18 cellular contexts compared by ENCODE assay signal in genomic region chr2:1283020-1283801, GRCh38.
A peak's percentile ranks its signal among the peaks of the same experiment; 100 is the strongest.
DNase-seq lines count a peak whose midpoint lies in the region; ATAC-seq, FAIRE-seq and TF ChIP-seq lines count a peak whose summit lies in the region.
"Had no signal": no experiment of that assay in that cellular context is flagged by ENCODE, and none has a peak within 500 bp of the region (broad histone marks: within the 10 kb centered on the region; RNA-seq: fewer than 3 reads in every experiment).

No MANE protein-coding gene starts in this region.

- no peak overlapping the region for H3K27ac ChIP-seq in A549
- H3K27ac ChIP-seq in K562 (ENCODE audit: extremely low read depth, low read depth, low read length) = no peak overlapping the region
- H3K27ac ChIP-seq in HepG2 (ENCODE audit: extremely low read length, insufficient read depth, low read length) = no peak overlapping the region
- H3K27ac ChIP-seq in transverse colon = no peak overlapping the region
- H3K27ac ChIP-seq in right atrium auricular region = peak overlapping the region in 1 of 2 donors; percentile 5
- H3K27ac ChIP-seq in Karpas-422 (ENCODE audit: low read length) = no peak overlapping the region
- H3K27ac ChIP-seq in spleen = no peak overlapping the region

- in situ Hi-C loops in K562 (cut with MboI) = no loop called here
- in situ Hi-C loops in HepG2 (cut with HindIII; ENCODE audit: extremely low pct_ligation_motif_present, low pct_unique_long_range_greater_than_20kb) = no loop called here
- in situ Hi-C loops in transverse colon (cut with MboI; ENCODE audit: low pct_ligation_motif_present in 1 of 4, low pct_unique_long_range_greater_than_20kb in 1 of 4, low sequenced_read_pairs in 3 of 4) = no loop called here

- peaks cover 5% of the 10 kb centered on the region for H3K9me3 Mint-ChIP-seq in stimulated activated memory B cell treated with anti-CD40 and anti-IgM and Interleukin-4, amounts not matched to agents 10 μg/mL and 1 μg/mL and 100 μg/mL, for 72 hours
- H3K9me3 Mint-ChIP-seq: CD8-positive, alpha-beta T cell had no signal

- no peaks in the 10 kb centered on the region for H3K36me3 Mint-ChIP-seq in stimulated activated memory B cell treated with anti-CD40 and anti-IgM and Interleukin-4, amounts not matched to agents 10 μg/mL and 1 μg/mL and 100 μg/mL, for 72 hours
- H3K36me3 Mint-ChIP-seq: CD14-positive monocyte had no signal

- H3K9me3 ChIP-seq in A549 = no peaks in the 10 kb centered on the region
- no peaks in the 10 kb centered on the region for H3K9me3 ChIP-seq in K562 (replicated peaks; ENCODE audit: control insufficient read depth, insufficient read depth, low read depth, low read length)
- no peaks in the 10 kb centered on the region for H3K9me3 ChIP-seq in HepG2 (ENCODE audit: low read length)
- H3K9me3 ChIP-seq in transverse colon = no peaks in the 10 kb centered on the region
- no peaks in the 10 kb centered on the region for H3K9me3 ChIP-seq in right atrium auricular region
- H3K9me3 ChIP-seq in Karpas-422 (ENCODE audit: low read length) = no peaks in the 10 kb centered on the region
- no peaks in the 10 kb centered on the region for H3K9me3 ChIP-seq in spleen

- H3K4me3 ChIP-seq in A549 = no peak overlapping the region
- no peak overlapping the region for H3K4me3 ChIP-seq in K562
- H3K4me3 ChIP-seq in HepG2 (replicated peaks in 1 of 3; ENCODE audit: insufficient read depth in 1 of 3, low read depth in 2 of 3, low read length in 3 of 3) = no peak overlapping the region
- H3K4me3 ChIP-seq in transverse colon = no peak overlapping the region
- H3K4me3 ChIP-seq in right atrium auricular region = no peak overlapping the region
- H3K4me3 ChIP-seq in Karpas-422 (ENCODE audit: low read length) = no peak overlapping the region
- no peak overlapping the region for H3K4me3 ChIP-seq in spleen

- intact Hi-C loops in K562 (cut with micrococcal nuclease) (no loop called here), HepG2 (cut with micrococcal nuclease; ENCODE audit: unreplicated experiment) (no loop called here), transverse colon (cut with DNase I; ENCODE audit: low total_unique reads) (no loop called here), spleen (cut with DNase I; ENCODE audit: low total_unique reads) (no loop called here)

- no peaks in the 10 kb centered on the region for H3K79me2 ChIP-seq in K562 (ENCODE audit: control insufficient read depth, insufficient read depth, low read length)
- no peaks in the 10 kb centered on the region for H3K79me2 ChIP-seq in HepG2 (ENCODE audit: insufficient read depth, low read length)
- H3K79me2 ChIP-seq in Karpas-422 (ENCODE audit: low read length) = no peaks in the 10 kb centered on the region

- TF ChIP-seq POLR2A in A549 (IDR thresholded peaks at IDR 0.05; ENCODE audit: low read length) = no peak
- TF ChIP-seq POLR2A in K562 (conservative IDR thresholded peaks at IDR 0.05) = no peak
- no peak for TF ChIP-seq POLR2A in HepG2 (IDR thresholded peaks at IDR 0.05; ENCODE audit: insufficient read depth in 1 of 2, low read depth in 2 of 2, low read length in 2 of 2)
- no peak for TF ChIP-seq POLR2A in transverse colon (IDR thresholded peaks at IDR 0.05)
- no peak for TF ChIP-seq POLR2A in spleen (IDR thresholded peaks at IDR 0.05)

- H4K20me1 ChIP-seq in K562 (replicated peaks; ENCODE audit: control insufficient read depth, insufficient read depth, low read length) = no peaks in the 10 kb centered on the region
- H4K20me1 ChIP-seq in HepG2 (ENCODE audit: insufficient read depth, low read length) = no peaks in the 10 kb centered on the region; the same call in 1 of the 2 replicates
- no peaks in the 10 kb centered on the region for H4K20me1 ChIP-seq in Karpas-422 (ENCODE audit: insufficient read depth, low read depth, low read length)

- H3K27me3 Mint-ChIP-seq in stimulated activated memory B cell treated with anti-CD40 and anti-IgM and Interleukin-4, amounts not matched to agents 10 μg/mL and 1 μg/mL and 100 μg/mL, for 72 hours = no peaks in the 10 kb centered on the region

- CTCF ChIA-PET in A549 (lab: Yijun Ruan, JAX) = no interaction called here
- CTCF ChIA-PET in K562 (lab: Yijun Ruan, JAX; ENCODE audit: low intra/inter-chr PET ratio) = no interaction called here
- CTCF ChIA-PET in HepG2 (lab: Yijun Ruan, JAX; ENCODE audit: low intra/inter-chr PET ratio, low total read pairs) = no interaction called here

- ATAC-seq in A549 = peak; percentile 31 to 50; a peak in 1 of 6 replicates
- ATAC-seq in K562 = peak; percentile 28; the same call in 2 of the 3 replicates
- peak; percentile 46; the same call in 2 of the 3 replicates for ATAC-seq in HepG2
- ATAC-seq in stimulated activated memory B cell treated with anti-CD40 and anti-IgM and Interleukin-4, amounts not matched to agents 10 μg/mL and 1 μg/mL and 100 μg/mL, for 72 hours = peak; percentile 24
- ATAC-seq: CD8-positive, alpha-beta T cell; HCT116 had no signal

- peaks cover 0 to 22% of the 10 kb centered on the region in 2 experiments; a peak in 2 of 5 replicates for H3K27me3 ChIP-seq in K562 (ENCODE audit: control insufficient read depth in 2 of 2, insufficient read depth in 2 of 2, low read length in 2 of 2)
- peaks cover 0 to 10% of the 10 kb centered on the region in 2 experiments; a peak in 1 of 5 replicates for H3K27me3 ChIP-seq in HepG2 (ENCODE audit: control insufficient read depth in 1 of 2, insufficient read depth in 2 of 2, low read length in 2 of 2)
- H3K27me3 ChIP-seq in transverse colon = no peaks in the 10 kb centered on the region
- H3K27me3 ChIP-seq in right atrium auricular region = no peaks in the 10 kb centered on the region
- no peaks in the 10 kb centered on the region for H3K27me3 ChIP-seq in Karpas-422 (ENCODE audit: low read length)
- no peaks in the 10 kb centered on the region for H3K27me3 ChIP-seq in spleen (replicated peaks in 1 of 7)

- no peaks in the 10 kb centered on the region for H3K4me1 Mint-ChIP-seq in stimulated activated memory B cell treated with anti-CD40 and anti-IgM and Interleukin-4, amounts not matched to agents 10 μg/mL and 1 μg/mL and 100 μg/mL, for 72 hours
- H3K4me1 Mint-ChIP-seq: CD14-positive monocyte had no signal

- no peak overlapping the region for H3K27ac Mint-ChIP-seq in stimulated activated memory B cell treated with anti-CD40 and anti-IgM and Interleukin-4, amounts not matched to agents 10 μg/mL and 1 μg/mL and 100 μg/mL, for 72 hours
- H3K27ac Mint-ChIP-seq: CD14-positive monocyte; CD8-positive, alpha-beta T cell had no signal

- H3K36me3 ChIP-seq in K562 (ENCODE audit: control insufficient read depth, insufficient read depth, low read length) (no peaks in the 10 kb centered on the region), HepG2 (replicated peaks in 1 of 2; ENCODE audit: control insufficient read depth in 1 of 2, insufficient read depth in 2 of 2, low read length in 2 of 2) (no peaks in the 10 kb centered on the region), transverse colon (no peaks in the 10 kb centered on the region), right atrium auricular region (no peaks in the 10 kb centered on the region), Karpas-422 (ENCODE audit: insufficient read depth, low read length) (no peaks in the 10 kb centered on the region), spleen (peaks cover 0 to 10% (median 0%) of the 10 kb centered on the region in 6 donors)

- POLR2A ChIA-PET in A549 (lab: Yijun Ruan, JAX) (no interaction called here), K562 (lab: Yijun Ruan, JAX) (no interaction called here), HepG2 (lab: Yijun Ruan, JAX) (no interaction called here)

- no peak overlapping the region for H3K4me3 Mint-ChIP-seq in stimulated activated memory B cell treated with anti-CD40 and anti-IgM and Interleukin-4, amounts not matched to agents 10 μg/mL and 1 μg/mL and 100 μg/mL, for 72 hours
- H3K4me3 Mint-ChIP-seq: CD14-positive monocyte; CD8-positive, alpha-beta T cell had no signal

- H3K9me1 ChIP-seq in K562 (ENCODE audit: control insufficient read depth, insufficient read depth, low read length) = no peaks in the 10 kb centered on the region

- FAIRE-seq in A549 (lab: Jason Lieb, UNC) (no peak), K562 (lab: Jason Lieb, UNC) (no peak), HepG2 (lab: Jason Lieb, UNC) (no peak)
- FAIRE-seq: A204.1, GM12892, GM19239, H54 had no signal

- H3K9ac ChIP-seq in K562 (ENCODE audit: insufficient read depth in 1 of 2, low read depth in 2 of 2, low read length in 2 of 2) (no peak overlapping the region; a peak in 1 of 4 replicates), HepG2 (ENCODE audit: insufficient read depth, low read depth, low read length) (no peak overlapping the region), Karpas-422 (ENCODE audit: low read length) (no peak overlapping the region)

- no peak for TF ChIP-seq EP300 in A549 (IDR thresholded peaks at IDR 0.05)
- TF ChIP-seq EP300 in K562 (IDR thresholded peaks at IDR 0.05; ENCODE audit: low read length) = no peak
- TF ChIP-seq EP300 in HepG2 (IDR thresholded peaks at IDR 0.05; ENCODE audit: low read depth in 2 of 2, low read length in 2 of 2) = no peak
- no peak for TF ChIP-seq EP300 in HepG2 (CRISPR knock-in tag; IDR thresholded peaks at IDR 0.05; ENCODE audit: borderline replicate concordance)
- no peak for TF ChIP-seq EP300 in transverse colon (IDR thresholded peaks at IDR 0.05; ENCODE audit: low read depth)

- H2AFZ ChIP-seq in K562 (ENCODE audit: low read depth, low read length) (no peak overlapping the region), HepG2 (ENCODE audit: low read length) (no peak overlapping the region), Karpas-422 (ENCODE audit: low read length) (no peak overlapping the region)

- WGBS in A549 (ENCODE audit: missing lambda C conversion rate) = 29% methylated on average over 20 of the region's 21 CpGs
- under 1% methylated on average over 20 of the region's 21 CpGs for WGBS in K562 (ENCODE audit: insufficient coverage, low coverage, missing lambda C conversion rate)
- WGBS in HepG2 (ENCODE audit: low lambda C conversion rate) = 18% methylated on average over 15 of the region's 21 CpGs
- 82 to 100% methylated on average over 2 to 21 of the region's 21 CpGs for WGBS in transverse colon (ENCODE audit: low coverage in 1 of 2), 2 donors
- WGBS in spleen, 5 donors = 78 to 91% (median 85%) methylated on average over 21 of the region's 21 CpGs

- H3K4me2 ChIP-seq in A549 (no peak overlapping the region), K562 (ENCODE audit: insufficient read depth, low read length) (no peak overlapping the region), HepG2 (ENCODE audit: low read depth, low read length) (no peak overlapping the region), Karpas-422 (ENCODE audit: low read depth, low read length, poor library complexity, severe bottlenecking) (no peak overlapping the region)

- DNase-seq in A549 (ENCODE audit: low read depth in 1 of 2, low spot score in 1 of 2) (no peak), K562 (ENCODE audit: extremely low read depth in 1 of 4, low spot score in 3 of 4) (no peak), HepG2 (ENCODE audit: low spot score) (no peak), transverse colon (no peak), right atrium auricular region (ENCODE audit: low spot score) (no peak), Karpas-422 (no peak), spleen (no peak)
- DNase-seq: CD8-positive, alpha-beta T cell; COR-L47; DND-41; GDM1 had no signal

- no peaks in the 10 kb centered on the region for H3K9me2 ChIP-seq in Karpas-422 (replicated peaks; ENCODE audit: insufficient read depth, low read length)

- no peak for TF ChIP-seq RAD21 in A549 (conservative IDR thresholded peaks at IDR 0.05 in 1 of 2, IDR thresholded peaks at IDR 0.05 in 1 of 2)
- no peak for TF ChIP-seq RAD21 in K562 (CRISPR knock-in tag; conservative IDR thresholded peaks at IDR 0.05 in 1 of 2, IDR thresholded peaks at IDR 0.05 in 1 of 2)
- no peak for TF ChIP-seq RAD21 in HepG2 (CRISPR knock-in tag; IDR thresholded peaks at IDR 0.05)

- H3K4me1 ChIP-seq in A549 = no peaks in the 10 kb centered on the region
- peaks cover 0 to 6% of the 10 kb centered on the region in 2 experiments; a peak in 1 of 5 replicates for H3K4me1 ChIP-seq in K562 (replicated peaks in 1 of 2; ENCODE audit: control insufficient read depth in 2 of 2, insufficient read depth in 2 of 2, low read length in 2 of 2)
- no peaks in the 10 kb centered on the region for H3K4me1 ChIP-seq in HepG2 (ENCODE audit: insufficient read depth, low read length)
- H3K4me1 ChIP-seq in transverse colon = no peaks in the 10 kb centered on the region
- H3K4me1 ChIP-seq in right atrium auricular region = peaks cover 0 to 22% of the 10 kb centered on the region in 2 donors
- no peaks in the 10 kb centered on the region for H3K4me1 ChIP-seq in Karpas-422 (ENCODE audit: low read length)
- H3K4me1 ChIP-seq in spleen = peaks cover 0 to 16% (median 0%) of the 10 kb centered on the region in 6 donors

- BruUV-seq in K562 (replicated peaks; lab: Mats Ljungman, UMichigan) = no TSS peak
- no TSS peak for BruUV-seq in HepG2 (replicated peaks; lab: Mats Ljungman, UMichigan)

- TF ChIP-seq CTCF in A549 (IDR thresholded peaks at IDR 0.05) (no peak), K562 (IDR thresholded peaks at IDR 0.05 in 2 of 3, conservative IDR thresholded peaks at IDR 0.05 in 1 of 3; ENCODE audit: insufficient read depth in 2 of 3, low read depth in 1 of 3, low read length in 3 of 3) (no peak), HepG2 (CRISPR knock-in tag; IDR thresholded peaks at IDR 0.05) (no peak), transverse colon (IDR thresholded peaks at IDR 0.05) (no peak), right atrium auricular region (IDR thresholded peaks at IDR 0.05) (no peak), spleen (IDR thresholded peaks at IDR 0.05 in 8 of 11, conservative IDR thresholded peaks at IDR 0.05 in 3 of 11) (no peak)
